In genomic region chr3:173397161-173398110, GRCh38 we compare ENCODE assay signal across 8 cellular contexts. TPM values are rescaled to one million over a fixed set of nuclear protein-coding genes. Genes with fewer than 3 reads are reported as not detected.
DNase-seq lines count a peak whose midpoint lies in the region; ATAC-seq and TF ChIP-seq lines count a peak whose summit lies in the region.

Gene NLGN1 (plus strand): TSS chr3:173397744.

- DNase-seq in GM20000 (ENCODE audit: low spot score) (peak; percentile 30), NCI-H748 (lab: John Stamatoyannopoulos, UW; ENCODE audit: unreplicated experiment) (peak; percentile 83), T47D (ENCODE audit: low read depth in 1 of 2, low spot score in 1 of 2) (peak; percentile 89 to 91), prostate gland (ENCODE audit: low spot score) (peak; percentile 66), DMS114 treated with DMSO at 0.1 percent for 48 hours (lab: John Stamatoyannopoulos, UW; ENCODE audit: unreplicated experiment) (no peak)

- H3K27me3 ChIP-seq in ACC112 (ENCODE audit: insufficient read depth, low read length), result peaks cover 19% of the 10 kb centered on the region
- no peaks in the 10 kb centered on the region for H3K27me3 ChIP-seq in prostate gland (replicated peaks; ENCODE audit: insufficient read depth)

- H3K4me3 ChIP-seq in ACC112 (ENCODE audit: low read depth, low read length), result peak within 1 kb of the TSS; percentile 82
- H3K4me3 ChIP-seq in iPS-11a (ENCODE audit: low read depth, low read length), result peak within 1 kb of the TSS; percentile 77
- H3K4me3 ChIP-seq in prostate gland, result peak within 1 kb of the TSS; percentile 54 to 73

- TF ChIP-seq CTCF in GM20000 (IDR thresholded peaks at IDR 0.05; ENCODE audit: extremely low read depth, missing control alignments) (no peak), prostate gland (IDR thresholded peaks at IDR 0.05) (peak in 1 of 4 experiments; percentile 22)

- H3K27ac ChIP-seq in ACC112 (ENCODE audit: low read depth, low read length), result peak within 1 kb of the TSS; percentile 3
- H3K27ac ChIP-seq in prostate gland, result peak within 1 kb of the TSS; percentile 73 to 90

- peak within 1 kb of the TSS; percentile 75 for H2AFZ ChIP-seq in ACC112 (ENCODE audit: low read length, unreplicated experiment)

- no peaks in the 10 kb centered on the region for H3K9me3 ChIP-seq in prostate gland

- WGBS in prostate gland, result under 1% methylated on average over 70 of the region's 70 CpGs

- TF ChIP-seq POLR2A in prostate gland (IDR thresholded peaks at IDR 0.05), result no peak

- H3K36me3 ChIP-seq in ACC112 (ENCODE audit: insufficient read depth, low read length) (no peaks in the 10 kb centered on the region), prostate gland (no peaks in the 10 kb centered on the region)

- intact Hi-C loops in prostate gland (cut with DNase I), result no loop called here

- H3K4me1 ChIP-seq in ACC112 (ENCODE audit: control insufficient read depth, insufficient read depth, low read length, unreplicated experiment) (peaks cover 3% of the 10 kb centered on the region), prostate gland (replicated peaks) (no peaks in the 10 kb centered on the region)

- in situ Hi-C loops in T47D (cut with HindIII; ENCODE audit: low pct_unique_long_range_greater_than_20kb, low sequenced_read_pairs), result no loop called here

- no peak for ATAC-seq in HG02759 (IDR thresholded peaks at IDR 0.05; ENCODE audit: unreplicated experiment)

- no peaks in the 10 kb centered on the region for H3K79me2 ChIP-seq in ACC112 (ENCODE audit: control insufficient read depth, insufficient read depth, low read length, unreplicated experiment)

RNA-seq across cellular contexts. Expression of gene NLGN1, which starts in this region (rescaled TPM):
- total RNA-seq in prostate gland, result 10 to 100 TPM in 1 of 2 donors, under 1 TPM in 1; 0.36 to 11.7 TPM
